In the genomic region with DNA sequence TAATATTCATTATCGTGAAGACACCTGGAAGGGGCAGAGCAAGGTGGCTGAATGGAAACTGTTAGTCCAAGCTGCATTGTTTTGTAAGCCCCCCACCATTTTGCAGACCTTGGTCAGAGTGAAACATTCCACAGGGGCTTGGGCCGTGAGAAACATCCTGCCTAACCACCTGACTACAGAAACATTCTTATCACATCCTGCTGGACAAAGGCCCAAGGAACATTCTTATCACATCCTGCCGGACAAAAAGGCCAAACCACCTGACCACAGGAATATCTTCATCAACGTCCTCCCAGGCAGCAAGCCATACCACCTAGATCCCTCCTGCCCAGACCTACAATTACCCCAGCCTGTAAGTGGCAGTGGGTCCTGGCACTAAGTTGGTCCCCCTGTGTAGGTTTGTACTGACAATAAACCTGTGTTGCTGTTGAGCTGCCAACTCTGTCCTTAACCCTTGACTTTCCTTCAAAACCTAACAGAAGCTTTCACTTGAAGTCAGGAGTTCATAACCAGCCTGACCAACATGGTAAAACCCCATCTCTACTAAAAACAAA, we compare ENCODE assay signal across 13 cellular contexts. TPM values are rescaled to one million over a fixed set of nuclear protein-coding genes. Genes with fewer than 3 reads are reported as not detected.
DNase-seq lines count a peak whose midpoint lies in the region; ATAC-seq and TF ChIP-seq lines count a peak whose summit lies in the region.
"Had no signal": no experiment of that assay in that cellular context is flagged by ENCODE, and none has a peak within 500 bp of the region (broad histone marks: within the 10 kb centered on the region; RNA-seq: fewer than 3 reads in every experiment).

No MANE protein-coding gene starts in this region.

- TF ChIP-seq CTCF in body of pancreas (IDR thresholded peaks at IDR 0.05) (no peak), left ventricle myocardium inferior (IDR thresholded peaks at IDR 0.05; ENCODE audit: borderline replicate concordance) (no peak), retinal pigment epithelial cell (conservative IDR thresholded peaks at IDR 0.05; ENCODE audit: low read depth, low read length) (no peak)

- no peak overlapping the region for H3K27ac Mint-ChIP-seq in activated naive CD4-positive, alpha-beta T cell treated with anti-CD3 and anti-CD28 coated beads for 36 hours
- H3K27ac Mint-ChIP-seq: activated naive CD8-positive, alpha-beta T cell had no signal

- H3K36me3 Mint-ChIP-seq in activated naive CD4-positive, alpha-beta T cell treated with anti-CD3 and anti-CD28 coated beads for 36 hours (ENCODE audit: low read depth): peaks cover 65% of the 10 kb centered on the region

- peaks cover 0 to 31% (median 0%) of the 10 kb centered on the region in 3 donors for H3K9me3 ChIP-seq in body of pancreas
- peaks cover 54% of the 10 kb centered on the region for H3K9me3 ChIP-seq in left ventricle myocardium inferior (replicated peaks)

- WGBS in body of pancreas, 2 donors: 27 to 28% methylated on average over 4 of the region's 4 CpGs

- no peaks in the 10 kb centered on the region for H3K27me3 Mint-ChIP-seq in activated naive CD4-positive, alpha-beta T cell treated with anti-CD3 and anti-CD28 coated beads for 36 hours (ENCODE audit: low read depth)
- H3K27me3 Mint-ChIP-seq: activated naive CD8-positive, alpha-beta T cell had no signal

- H3K27me3 ChIP-seq in body of pancreas: no peaks in the 10 kb centered on the region
- no peaks in the 10 kb centered on the region for H3K27me3 ChIP-seq in left ventricle myocardium inferior (ENCODE audit: low read depth)

- POLR2A ChIA-PET in HEK293T (lab: Yijun Ruan, JAX): no interaction called here

- DNase-seq in M059J (ENCODE audit: low read depth) (peak; percentile 95), body of pancreas (peak; percentile 34 to 70 (median 50)), left ventricle myocardium inferior (no peak), retinal pigment epithelial cell (ENCODE audit: low read depth) (peak; percentile 60), mucosa of gallbladder (ENCODE audit: low spot score) (no peak), HEK293T (ENCODE audit: extremely low spot score) (no peak)
- no peak for DNase-seq in activated naive CD4-positive, alpha-beta T cell treated with anti-CD3 and anti-CD28 coated beads for 36 hours
- DNase-seq: activated CD4-positive, alpha-beta T cell treated with anti-CD3 and anti-CD28 coated beads, Interleukin-2, amount 50 U/mL, for 1 hour; GF-D8; NCI-H1092; T1000 had no signal

- intact Hi-C loops in body of pancreas (cut with DNase I): no loop called here
- intact Hi-C loops in left ventricle myocardium inferior (cut with micrococcal nuclease): no loop called here
- intact Hi-C loops in activated naive CD4-positive, alpha-beta T cell treated with anti-CD3 and anti-CD28 coated beads for 36 hours (cut with micrococcal nuclease): no loop called here

- peak; percentile 82 for ATAC-seq in body of pancreas

- H3K4me1 Mint-ChIP-seq in activated naive CD4-positive, alpha-beta T cell treated with anti-CD3 and anti-CD28 coated beads for 36 hours (ENCODE audit: low read depth): peaks cover 5% of the 10 kb centered on the region

- H3K27ac ChIP-seq in body of pancreas: no peak overlapping the region
- H3K27ac ChIP-seq in left ventricle myocardium inferior (replicated peaks): peak overlapping the region; percentile 65

- no peak overlapping the region for H3K4me3 Mint-ChIP-seq in activated naive CD4-positive, alpha-beta T cell treated with anti-CD3 and anti-CD28 coated beads for 36 hours
- H3K4me3 Mint-ChIP-seq: activated naive CD8-positive, alpha-beta T cell had no signal

- H3K9me3 Mint-ChIP-seq in activated naive CD4-positive, alpha-beta T cell treated with anti-CD3 and anti-CD28 coated beads for 36 hours: peaks cover 66% of the 10 kb centered on the region

- TF ChIP-seq POLR2A in body of pancreas (IDR thresholded peaks at IDR 0.05): no peak

- H3K4me1 ChIP-seq in body of pancreas (peaks cover 13% of the 10 kb centered on the region), left ventricle myocardium inferior (peaks cover 14% of the 10 kb centered on the region)
- H3K4me1 ChIP-seq: HAP-1 had no signal

- no peak overlapping the region for H3K4me3 ChIP-seq in body of pancreas
- no peak overlapping the region for H3K4me3 ChIP-seq in left ventricle myocardium inferior
- no peak overlapping the region for H3K4me3 ChIP-seq in retinal pigment epithelial cell (ENCODE audit: low read length)
- H3K4me3 ChIP-seq: HAP-1 had no signal

- CTCF ChIA-PET in activated naive CD4-positive, alpha-beta T cell treated with anti-CD3 and anti-CD28 coated beads for 36 hours (lab: Charles Lee): no interaction called here
- CTCF ChIA-PET in HEK293T (lab: Yijun Ruan, JAX): no interaction called here

- H3K36me3 ChIP-seq in body of pancreas (replicated peaks in 1 of 2; ENCODE audit: insufficient read depth in 1 of 2, low read depth in 2 of 2) (no peaks in the 10 kb centered on the region), left ventricle myocardium inferior (peaks cover 9% of the 10 kb centered on the region)
- H3K36me3 ChIP-seq: HAP-1 had no signal

TF ChIP-seq in HEK293T, 16 proteins besides CTCF, POLR2A, EP300 and RAD21:
- TF ChIP-seq ARNT (IDR thresholded peaks at IDR 0.05) (no peak), FOXM1 (IDR thresholded peaks at IDR 0.05; ENCODE audit: borderline replicate concordance) (no peak), BHLHE40 (IDR thresholded peaks at IDR 0.05; ENCODE audit: borderline replicate concordance) (no peak), HDGF (IDR thresholded peaks at IDR 0.05; ENCODE audit: borderline replicate concordance) (no peak), ELF4 (IDR thresholded peaks at IDR 0.05) (no peak), L3MBTL2 (conservative IDR thresholded peaks at IDR 0.05) (no peak), FOXK2 (IDR thresholded peaks at IDR 0.05) (no peak), TARDBP (IDR thresholded peaks at IDR 0.05) (no peak), ZNF384 (IDR thresholded peaks at IDR 0.05) (no peak), CTBP1 (IDR thresholded peaks at IDR 0.05; ENCODE audit: borderline replicate concordance) (no peak), SUZ12 (IDR thresholded peaks at IDR 0.05) (no peak), SP1 (IDR thresholded peaks at IDR 0.05) (no peak), FOXA1 (IDR thresholded peaks at IDR 0.05) (no peak), LEF1 (IDR thresholded peaks at IDR 0.05; ENCODE audit: borderline replicate concordance) (no peak), NFRKB (IDR thresholded peaks at IDR 0.05) (no peak)
- TF ChIP-seq, protein P1, sequence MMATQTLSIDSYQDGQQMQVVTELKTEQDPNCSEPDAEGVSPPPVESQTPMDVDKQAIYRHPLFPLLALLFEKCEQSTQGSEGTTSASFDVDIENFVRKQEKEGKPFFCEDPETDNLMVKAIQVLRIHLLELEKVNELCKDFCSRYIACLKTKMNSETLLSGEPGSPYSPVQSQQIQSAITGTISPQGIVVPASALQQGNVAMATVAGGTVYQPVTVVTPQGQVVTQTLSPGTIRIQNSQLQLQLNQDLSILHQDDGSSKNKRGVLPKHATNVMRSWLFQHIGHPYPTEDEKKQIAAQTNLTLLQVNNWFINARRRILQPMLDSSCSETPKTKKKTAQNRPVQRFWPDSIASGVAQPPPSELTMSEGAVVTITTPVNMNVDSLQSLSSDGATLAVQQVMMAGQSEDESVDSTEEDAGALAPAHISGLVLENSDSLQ (IDR thresholded peaks at IDR 0.05): no peak

RNA-seq across cellular contexts. Expression of gene ATF7IP2, which starts 19.6 kb away (rescaled TPM):
- not detected in 2 replicates for total RNA-seq in M059J (2014; rRNA removed; shearing (Covaris generic))
- total RNA-seq in body of pancreas: 10 to 100 TPM; 15.8 to 22.8 TPM
- total RNA-seq in left ventricle myocardium inferior: 53.6 TPM
- 13.6 TPM for total RNA-seq in mucosa of gallbladder
- 10 to 100 TPM; 17.6 to 18.4 TPM for total RNA-seq in activated naive CD4-positive, alpha-beta T cell treated with anti-CD3 and anti-CD28 coated beads for 36 hours

Comparison
In these comparisons a context has a peak if more than half of its experiments do, and no peak if none do; other contexts are left out.
1. DNase-seq: peak in M059J (single experiment), body of pancreas (4 of 4) and retinal pigment epithelial cell (single experiment); none in left ventricle myocardium inferior (single experiment), mucosa of gallbladder (single experiment), activated naive CD4-positive, alpha-beta T cell treated with anti-CD3 and anti-CD28 coated beads for 36 hours (single experiment) and HEK293T (single experiment).
2. RNA of gene ATF7IP2, which starts 19.6 kb away (total RNA-seq): 53.6 TPM in left ventricle myocardium inferior (single experiment), 15.8 to 22.8 TPM in body of pancreas, 17.6 to 18.4 TPM in activated naive CD4-positive, alpha-beta T cell treated with anti-CD3 and anti-CD28 coated beads for 36 hours and 13.6 TPM in mucosa of gallbladder (single experiment); not detected in M059J; every median in the first group is over 10 times any median in the second.